Comparison of ENCODE assay signal across 5 cellular contexts in the genomic region with DNA sequence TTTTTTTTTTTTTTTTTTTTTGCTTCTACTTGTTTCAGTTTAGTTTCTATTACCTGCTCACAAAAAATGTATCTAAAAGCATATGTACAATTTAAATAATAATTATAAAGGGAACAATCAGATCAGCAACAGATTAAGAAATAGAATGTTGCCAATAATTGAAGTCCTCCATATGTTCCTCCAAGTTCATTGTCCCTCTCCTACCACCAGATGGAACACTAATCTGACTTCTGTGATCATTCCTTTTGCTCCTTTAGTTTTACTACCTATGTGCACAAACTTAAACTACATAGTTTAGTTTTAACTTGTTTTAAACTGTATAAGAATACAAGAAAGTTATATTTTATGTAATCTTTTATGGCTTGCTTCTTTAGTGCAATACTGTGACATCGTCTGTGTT. TPM values are rescaled to one million over a fixed set of nuclear protein-coding genes. Genes with fewer than 3 reads are reported as not detected.
"Had no signal": no experiment of that assay in that cellular context is flagged by ENCODE, and none has a peak within 500 bp of the region (broad histone marks: within the 10 kb centered on the region; RNA-seq: fewer than 3 reads in every experiment).

No MANE protein-coding gene starts in this region.

RNA-seq across cellular contexts. Expression of gene CTAGE6, which starts 5.6 kb away (rescaled TPM):
- total RNA-seq: neural crest cell, progenitor cell of endocrine pancreas, psoas muscle had no signal
- polyA plus RNA-seq: psoas muscle, right cardiac atrium, stomach had no signal
